8 cellular contexts compared by ENCODE assay signal in the genomic region with DNA sequence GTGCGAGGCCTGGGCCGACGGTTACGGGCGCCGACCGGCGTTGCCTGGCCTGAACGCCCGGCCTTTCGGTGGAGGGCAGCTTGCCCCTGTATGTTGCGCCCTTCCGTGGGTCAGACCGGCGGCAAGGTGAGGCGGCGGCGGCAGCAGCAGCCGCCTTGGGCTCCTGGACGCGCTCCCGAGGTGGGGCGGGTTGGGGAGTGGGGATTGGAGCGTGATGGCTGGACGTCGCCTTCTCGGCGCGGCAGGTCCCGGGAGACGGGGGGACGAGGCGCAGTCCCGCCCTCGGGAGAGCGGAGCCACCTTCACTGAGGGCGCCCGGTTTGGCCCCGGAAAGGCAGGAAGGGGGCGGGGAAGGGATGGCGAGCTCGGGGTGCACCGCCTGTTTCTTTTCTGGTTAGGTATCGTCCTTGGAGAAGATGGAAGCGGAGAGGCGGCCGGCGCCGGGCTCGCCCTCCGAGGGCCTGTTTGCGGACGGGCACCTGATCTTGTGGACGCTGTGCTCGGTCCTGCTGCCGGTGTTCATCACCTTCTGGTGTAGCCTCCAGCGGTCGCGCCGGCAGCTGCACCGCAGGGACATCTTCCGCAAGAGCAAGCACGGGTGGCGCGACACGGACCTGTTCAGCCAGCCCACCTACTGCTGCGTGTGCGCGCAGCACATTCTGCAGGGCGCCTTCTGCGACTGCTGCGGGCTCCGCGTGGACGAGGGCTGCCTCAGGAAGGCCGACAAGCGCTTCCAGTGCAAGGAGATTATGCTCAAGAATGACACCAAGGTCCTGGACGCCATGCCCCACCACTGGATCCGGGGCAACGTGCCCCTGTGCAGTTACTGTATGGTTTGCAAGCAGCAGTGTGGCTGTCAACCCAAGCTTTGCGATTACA. TPM values are rescaled to one million over a fixed set of nuclear protein-coding genes. Genes with fewer than 3 reads are reported as not detected.
DNase-seq lines count a peak whose midpoint lies in the region; ATAC-seq, FAIRE-seq and TF ChIP-seq lines count a peak whose summit lies in the region.

No MANE protein-coding gene starts in this region.

- peak overlapping the region; percentile 93 to 100 (median 96) for H3K4me3 Mint-ChIP-seq in CD8-positive, alpha-beta memory T cell

- no peaks in the 10 kb centered on the region for H3K9me3 ChIP-seq in CD8-positive, alpha-beta memory T cell (ENCODE audit: low read length)
- no peaks in the 10 kb centered on the region for H3K9me3 ChIP-seq in SK-N-SH
- H3K9me3 ChIP-seq in right cardiac atrium (ENCODE audit: control insufficient read depth, low read length), result no peaks in the 10 kb centered on the region

- peak; percentile 86 for FAIRE-seq in HTR-8/SVneo (lab: Jason Lieb, UNC)

- no peak for TF ChIP-seq EP300 in SK-N-SH (IDR thresholded peaks at IDR 0.05; ENCODE audit: borderline replicate concordance in 1 of 2, low read depth in 1 of 2, low read length in 1 of 2)

- ATAC-seq in right cardiac atrium (peak; percentile 14 to 17), sciatic nerve (peak; percentile 7)

- TF ChIP-seq CTCF in GM20000 (IDR thresholded peaks at IDR 0.05; ENCODE audit: extremely low read depth, missing control alignments) (no peak), SK-N-SH (IDR thresholded peaks at IDR 0.05) (no peak)

- H3K9me2 ChIP-seq in SK-N-SH, result no peaks in the 10 kb centered on the region

- peaks cover 54 to 73% (median 72%) of the 10 kb centered on the region in 3 donors for H3K4me1 Mint-ChIP-seq in CD8-positive, alpha-beta memory T cell

- H3K36me3 Mint-ChIP-seq in CD8-positive, alpha-beta memory T cell, result peaks cover 0 to 47% (median 8%) of the 10 kb centered on the region in 3 donors

- no peaks in the 10 kb centered on the region for H3K27me3 Mint-ChIP-seq in CD8-positive, alpha-beta memory T cell

- H4K20me1 ChIP-seq in SK-N-SH (ENCODE audit: insufficient read depth), result no peaks in the 10 kb centered on the region

- H3F3A ChIP-seq in SK-N-SH (replicated peaks; ENCODE audit: insufficient read depth), result peaks cover 4% of the 10 kb centered on the region

- WGBS in SK-N-SH (ENCODE audit: low lambda C conversion rate), result 40% methylated on average over 49 of the region's 81 CpGs
- WGBS in right cardiac atrium, result 8% methylated on average over 81 of the region's 81 CpGs

- peak overlapping the region; percentile 81 for H3K9ac ChIP-seq in SK-N-SH

- DNase-seq in CD8-positive, alpha-beta memory T cell, result peak; percentile 61 to 81 (median 68)
- DNase-seq in GM20000 (ENCODE audit: low spot score), result peak; percentile 61
- DNase-seq in HTR-8/SVneo (ENCODE audit: insufficient read length, low spot score), result peak; percentile 54
- peak; percentile 74 for DNase-seq in SK-N-SH
- peak; percentile 38 for DNase-seq in activated naive CD8-positive, alpha-beta T cell treated with anti-CD3 and anti-CD28 coated beads, Interleukin-2, amount 50 U/mL, for 16 hours (ENCODE audit: low read depth, low spot score)
- peak; percentile 45 to 80 (median 79) for DNase-seq in right cardiac atrium
- DNase-seq in sciatic nerve (ENCODE audit: low spot score), result peak; percentile 76
- no peak for DNase-seq in hepatic stellate cell (ENCODE audit: low spot score)

- peak overlapping the region; percentile 80 for H3K27ac ChIP-seq in CD8-positive, alpha-beta memory T cell (ENCODE audit: low read depth, low read length)
- H3K27ac ChIP-seq in SK-N-SH (ENCODE audit: low read depth in 2 of 2, low read length in 1 of 2), result peak overlapping the region in 1 of 2 experiments; percentile 66; a peak in 1 of 4 replicates
- H3K27ac ChIP-seq in right cardiac atrium (ENCODE audit: low read length), result peak overlapping the region; percentile 71

- peak overlapping the region; percentile 80 for H3K4me3 ChIP-seq in CD8-positive, alpha-beta memory T cell (ENCODE audit: low read length)
- H3K4me3 ChIP-seq in SK-N-SH (ENCODE audit: low read depth in 2 of 2, low read length in 1 of 2) (peak overlapping the region; percentile 66 to 74), right cardiac atrium (ENCODE audit: low read length) (peak overlapping the region; percentile 81)

- H2AFZ ChIP-seq in SK-N-SH (ENCODE audit: low read depth), result peak overlapping the region; percentile 85

- H3K27ac Mint-ChIP-seq in CD8-positive, alpha-beta memory T cell, result peak overlapping the region; percentile 81 to 98 (median 92)

- H3K79me2 ChIP-seq in SK-N-SH (ENCODE audit: insufficient read depth), result peaks cover 44% of the 10 kb centered on the region

- H3K36me3 ChIP-seq in CD8-positive, alpha-beta memory T cell (ENCODE audit: insufficient read depth, low read length), result peaks cover 4% of the 10 kb centered on the region
- H3K36me3 ChIP-seq in SK-N-SH (replicated peaks in 1 of 2; ENCODE audit: control insufficient read depth in 1 of 2, insufficient read depth in 2 of 2, low read length in 1 of 2), result peaks cover 4 to 26% of the 10 kb centered on the region in 2 experiments

- no peaks in the 10 kb centered on the region for H3K9me3 Mint-ChIP-seq in CD8-positive, alpha-beta memory T cell

- H3K4me2 ChIP-seq in SK-N-SH, result peak overlapping the region; percentile 97

- no peak for TF ChIP-seq RAD21 in SK-N-SH (IDR thresholded peaks at IDR 0.05; ENCODE audit: low read length)

- intact Hi-C loops in right cardiac atrium (cut with DNase I), result loop anchor here in 1 of 4 donors (5.0 kb wide), 1 partner anchor 78 kb away; the partner anchor contains the start of gene TRIM25
- intact Hi-C loops in sciatic nerve (cut with DNase I), result loop anchor here (10.0 kb wide), 1 partner anchor 110 kb away; no protein-coding TSS in a partner anchor

- H3K4me1 ChIP-seq in CD8-positive, alpha-beta memory T cell (ENCODE audit: insufficient read depth, low read length), result peaks cover 53% of the 10 kb centered on the region
- H3K4me1 ChIP-seq in SK-N-SH (ENCODE audit: control insufficient read depth in 1 of 2, insufficient read depth in 2 of 2, low read depth in 1 of 2, low read length in 1 of 2) (peaks cover 9 to 21% of the 10 kb centered on the region in 2 experiments; a peak in 3 of 4 replicates), right cardiac atrium (ENCODE audit: control insufficient read depth, insufficient read depth, low read length) (peaks cover 1% of the 10 kb centered on the region)

- CTCF ChIA-PET in CD8-positive, alpha-beta memory T cell (lab: Charles Lee), result interaction anchor here (1.0 to 7.7 kb wide), 6 partner anchors 15 to 126 kb away, joined by 3 to 42 read pairs (median 5); partner anchors contain the start of genes COIL and TRIM25
- CTCF ChIA-PET in SK-N-SH (lab: Yijun Ruan, JAX), result interaction anchor here (1.2 to 5.5 kb wide), 10 partner anchors 9 to 110 kb away, joined by 3 to 32 read pairs (median 4); no protein-coding TSS in a partner anchor

- POLR2A ChIA-PET in CD8-positive, alpha-beta memory T cell (lab: Charles Lee), result interaction anchor here (0.5 to 3.9 kb wide), 10 partner anchors 8 to 1684 kb away, joined by 3 to 27 read pairs (median 5); partner anchors contain the start of genes AKAP1 and TRIM25
- POLR2A ChIA-PET in SK-N-SH (lab: Yijun Ruan, JAX), result interaction anchor here (1.0 to 2.3 kb wide), 3 partner anchors 79 to 143 kb away, joined by 3 to 8 read pairs (median 4); partner anchors contain the start of genes COIL, SCPEP1 and TRIM25

- no peaks in the 10 kb centered on the region for H3K27me3 ChIP-seq in CD8-positive, alpha-beta memory T cell (ENCODE audit: insufficient read depth, low read length, poor library complexity, severe bottlenecking)
- no peaks in the 10 kb centered on the region for H3K27me3 ChIP-seq in SK-N-SH (ENCODE audit: insufficient read depth)
- H3K27me3 ChIP-seq in right cardiac atrium (ENCODE audit: control insufficient read depth, insufficient read depth), result no peaks in the 10 kb centered on the region

TF ChIP-seq in SK-N-SH, 30 proteins besides CTCF, POLR2A, EP300 and RAD21:
- TF ChIP-seq MXI1 (IDR thresholded peaks at IDR 0.05; ENCODE audit: low read depth, low read length) (peak; percentile 23), EZH2phosphoT487 (IDR thresholded peaks at IDR 0.05; ENCODE audit: borderline replicate concordance, low read depth) (no peak), SIN3A (IDR thresholded peaks at IDR 0.05; ENCODE audit: borderline replicate concordance, low read depth, low read length) (peak; percentile 48; the same call in 1 of the 2 replicates)
- TF ChIP-seq, protein P1, sequence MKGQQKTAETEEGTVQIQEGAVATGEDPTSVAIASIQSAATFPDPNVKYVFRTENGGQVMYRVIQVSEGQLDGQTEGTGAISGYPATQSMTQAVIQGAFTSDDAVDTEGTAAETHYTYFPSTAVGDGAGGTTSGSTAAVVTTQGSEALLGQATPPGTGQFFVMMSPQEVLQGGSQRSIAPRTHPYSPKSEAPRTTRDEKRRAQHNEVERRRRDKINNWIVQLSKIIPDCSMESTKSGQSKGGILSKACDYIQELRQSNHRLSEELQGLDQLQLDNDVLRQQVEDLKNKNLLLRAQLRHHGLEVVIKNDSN (IDR thresholded peaks at IDR 0.05; ENCODE audit: borderline replicate concordance, low read depth), result no peak

RNA-seq across cellular contexts. Expression of gene DGKE, which starts 0.7 kb away (rescaled TPM):
- 10 to 100 TPM; 26.7 to 30.5 TPM for total RNA-seq in CD8-positive, alpha-beta memory T cell
- polyA plus RNA-seq in CD8-positive, alpha-beta memory T cell, result 4.9 TPM
- 2.4 and 2.8 TPM in 2 replicates for polyA plus RNA-seq in SK-N-SH (2012; rRNA removed)
- 1.9 and 2.0 TPM in 2 replicates for polyA plus RNA-seq in SK-N-SH (2012; cell fraction: cytosol; rRNA removed)
- 13.8 and 15.7 TPM in 2 replicates for polyA plus RNA-seq in SK-N-SH (2012; cell fraction: nucleus; rRNA removed)
- 1 to 10 TPM; 4.7 to 6.0 (median 5.7) TPM for total RNA-seq in right cardiac atrium
- 2.4 TPM for polyA plus RNA-seq in right cardiac atrium
- total RNA-seq in sciatic nerve, result 16.8 TPM

RNA-seq across cellular contexts. Expression of gene C17orf67, which starts 0.9 kb away (rescaled TPM):
- total RNA-seq in CD8-positive, alpha-beta memory T cell, result 1 to 10 TPM; 3.2 to 4.6 TPM
- polyA plus RNA-seq in CD8-positive, alpha-beta memory T cell, result 2.5 TPM
- polyA plus RNA-seq in SK-N-SH (2012; rRNA removed) (1.6 and 1.7 TPM in 2 replicates), right cardiac atrium (0.43 TPM)
- polyA plus RNA-seq in SK-N-SH (2012; cell fraction: cytosol; rRNA removed), result 1.6 and 1.9 TPM in 2 replicates
- polyA plus RNA-seq in SK-N-SH (2012; cell fraction: nucleus; rRNA removed), result 3.7 and 5.1 TPM in 2 replicates
- total RNA-seq in right cardiac atrium (1 to 10 TPM in 2 of 4 donors, under 1 TPM in 2; 0.65 to 1.3 (median 1.0) TPM), sciatic nerve (6.2 TPM)
